Comparison of ENCODE assay signal across 1 cellular context in genomic region chr5:32233220-32233695, GRCh38.
TF ChIP-seq lines count a peak whose summit lies in the region.

No MANE protein-coding gene starts in this region.

TF ChIP-seq in HepG2, 621 proteins besides CTCF, POLR2A, EP300 and RAD21 (continued from another document and continues in another):
- TF ChIP-seq CSRNP1 (CRISPR knock-in tag; IDR thresholded peaks at IDR 0.05) (no peak), ZNF737 (CRISPR knock-in tag; IDR thresholded peaks at IDR 0.05; ENCODE audit: borderline replicate concordance) (no peak), SNAPC4 (CRISPR knock-in tag; IDR thresholded peaks at IDR 0.05) (0 out of 2 replicates have a peak, but pooled peaks have one; percentile 11), SP2 (CRISPR knock-in tag; IDR thresholded peaks at IDR 0.05) (no peak), SIN3A (IDR thresholded peaks at IDR 0.05; ENCODE audit: borderline replicate concordance, low read depth, low read length) (0 out of 2 replicates have a peak, but pooled peaks have one; percentile 10), CENPT (CRISPR knock-in tag; IDR thresholded peaks at IDR 0.05; ENCODE audit: low read depth) (no peak), ZNF251 (CRISPR knock-in tag; IDR thresholded peaks at IDR 0.05) (no peak), TOE1 (CRISPR knock-in tag; IDR thresholded peaks at IDR 0.05) (no peak), ZC3H13 (CRISPR knock-in tag; IDR thresholded peaks at IDR 0.05) (no peak), NFATC3 (CRISPR knock-in tag; IDR thresholded peaks at IDR 0.05) (no peak), DPF2 (CRISPR knock-in tag; IDR thresholded peaks at IDR 0.05; ENCODE audit: borderline replicate concordance, low read depth) (no peak), ZBTB3 (CRISPR knock-in tag; IDR thresholded peaks at IDR 0.05; ENCODE audit: borderline replicate concordance, low read depth) (no peak), ZNF414 (CRISPR knock-in tag; IDR thresholded peaks at IDR 0.05) (no peak), RFX5 (IDR thresholded peaks at IDR 0.05; ENCODE audit: low read depth, low read length) (no peak), ZFP82 (CRISPR knock-in tag; IDR thresholded peaks at IDR 0.05; ENCODE audit: borderline replicate concordance) (no peak), ATF4 (CRISPR knock-in tag; IDR thresholded peaks at IDR 0.05) (peak in 1 of 2 experiments; percentile 54; a peak in 2 of 4 replicates), ZNF460 (CRISPR knock-in tag; IDR thresholded peaks at IDR 0.05; ENCODE audit: borderline replicate concordance) (no peak), CHD4 (IDR thresholded peaks at IDR 0.05; ENCODE audit: borderline replicate concordance, low read length) (peak; percentile 59), ZNF691 (CRISPR knock-in tag; IDR thresholded peaks at IDR 0.05; ENCODE audit: borderline replicate concordance, low read depth) (no peak), ZSCAN12 (CRISPR knock-in tag; IDR thresholded peaks at IDR 0.05) (no peak), ZNF563 (CRISPR knock-in tag; IDR thresholded peaks at IDR 0.05) (no peak), RBM22 (optimal IDR thresholded peaks at IDR 0.05; ENCODE audit: low read length) (no peak), SUZ12 (IDR thresholded peaks at IDR 0.05; ENCODE audit: low read depth, low read length) (no peak), HNF4G (IDR thresholded peaks at IDR 0.05; ENCODE audit: borderline replicate concordance, low read depth, low read length) (0 out of 2 replicates have a peak, but pooled peaks have one; percentile 11), HNF4G (CRISPR knock-in tag; IDR thresholded peaks at IDR 0.05; ENCODE audit: borderline replicate concordance, low read depth) (no peak), NFYC (CRISPR knock-in tag; IDR thresholded peaks at IDR 0.05) (no peak), ZBTB33 (CRISPR knock-in tag; IDR thresholded peaks at IDR 0.05) (no peak), ZNF784 (CRISPR knock-in tag; IDR thresholded peaks at IDR 0.05; ENCODE audit: borderline replicate concordance) (no peak), ZNF878 (CRISPR knock-in tag; IDR thresholded peaks at IDR 0.05) (no peak), ZNF891 (CRISPR knock-in tag; IDR thresholded peaks at IDR 0.05) (no peak), CENPBD1 (CRISPR knock-in tag; IDR thresholded peaks at IDR 0.05; ENCODE audit: borderline replicate concordance, low read depth) (no peak), HOXA3 (CRISPR knock-in tag; IDR thresholded peaks at IDR 0.05) (no peak), MEF2D (CRISPR knock-in tag; IDR thresholded peaks at IDR 0.05) (no peak), CBX1 (IDR thresholded peaks at IDR 0.05; ENCODE audit: low read depth) (no peak), PHF21A (CRISPR knock-in tag; IDR thresholded peaks at IDR 0.05) (no peak), FOXP4 (CRISPR knock-in tag; IDR thresholded peaks at IDR 0.05) (no peak), ZNF768 (CRISPR knock-in tag; IDR thresholded peaks at IDR 0.05) (no peak), ZNF12 (CRISPR knock-in tag; IDR thresholded peaks at IDR 0.05) (no peak), KLF12 (CRISPR knock-in tag; IDR thresholded peaks at IDR 0.05; ENCODE audit: borderline replicate concordance) (no peak), TBX3 (IDR thresholded peaks at IDR 0.05; ENCODE audit: borderline replicate concordance) (no peak), HDAC1 (CRISPR knock-in tag; IDR thresholded peaks at IDR 0.05) (no peak), TCF7 (IDR thresholded peaks at IDR 0.05; ENCODE audit: low read depth) (no peak), HNF1A (IDR thresholded peaks at IDR 0.05; ENCODE audit: low read depth) (no peak), HNF1A (CRISPR knock-in tag; IDR thresholded peaks at IDR 0.05; ENCODE audit: borderline replicate concordance) (no peak), ZNF589 (CRISPR knock-in tag; conservative IDR thresholded peaks at IDR 0.05) (peak; percentile 69; the same call in 1 of the 2 replicates), SP5 (CRISPR knock-in tag; IDR thresholded peaks at IDR 0.05; ENCODE audit: borderline replicate concordance, low read depth) (no peak), KLF16 (CRISPR knock-in tag; IDR thresholded peaks at IDR 0.05) (no peak)
